In genomic region chr11:112650568-112650967, GRCh38 we compare ENCODE assay signal across 16 cellular contexts.
"Had no signal": no experiment of that assay in that cellular context is flagged by ENCODE, and none has a peak within 500 bp of the region (broad histone marks: within the 10 kb centered on the region; RNA-seq: fewer than 3 reads in every experiment).

No MANE protein-coding gene starts in this region.

- H3K27ac ChIP-seq: epithelial cell of prostate, foreskin keratinocyte, transverse colon, uterus had no signal

- ATAC-seq: foreskin keratinocyte; mucosa of descending colon; naive thymus-derived CD8-positive, alpha-beta T cell; stimulated activated naive CD8-positive, alpha-beta T cell treated with anti-CD3 and anti-CD28 coated beads, Interleukin-15, Interleukin-2, amounts not matched to agents 100 U/mL and 50 U/mL, for 24 hours had no signal

- DNase-seq: activated CD4-positive, alpha-beta T cell treated with anti-CD3 and anti-CD28 coated beads, Interleukin-2, amount 50 U/mL, for 48 hours; activated naive CD4-positive, alpha-beta T cell; activated naive CD8-positive, alpha-beta T cell treated with anti-CD3 and anti-CD28 coated beads for 36 hours; activated T-cell treated with anti-CD3 and anti-CD28 coated beads for 4 hours; amniotic stem cell; endodermal cell; foreskin keratinocyte; mesenchymal stem cell; mucosa of descending colon; naive thymus-derived CD8-positive, alpha-beta T cell; stimulated activated CD4-positive, alpha-beta T cell treated with anti-CD3 and anti-CD28 coated beads, Interleukin-12 subunit alpha, Interleukin-12 subunit beta, amount 100 ng/mL, for 4 hours; stimulated activated CD4-positive, alpha-beta T cell treated with anti-CD3 and anti-CD28 coated beads, Interleukin-2, amount 100 ng/mL, for 24 hours; stimulated activated naive CD8-positive, alpha-beta T cell treated with anti-CD3 and anti-CD28 coated beads, Interleukin-15, Interleukin-2, amounts not matched to agents 100 U/mL and 50 U/mL, for 24 hours; transverse colon; uterus had no signal

- H3K27me3 ChIP-seq: foreskin keratinocyte, transverse colon, uterus had no signal

- H3K9me3 ChIP-seq: mucosa of descending colon, transverse colon, uterus had no signal

- H3K4me1 ChIP-seq: foreskin keratinocyte, transverse colon had no signal

- H3K36me3 ChIP-seq: transverse colon, uterus had no signal

- H3K4me3 ChIP-seq: mucosa of descending colon, transverse colon, uterus had no signal
